34 cellular contexts compared by ENCODE assay signal in the genomic region with DNA sequence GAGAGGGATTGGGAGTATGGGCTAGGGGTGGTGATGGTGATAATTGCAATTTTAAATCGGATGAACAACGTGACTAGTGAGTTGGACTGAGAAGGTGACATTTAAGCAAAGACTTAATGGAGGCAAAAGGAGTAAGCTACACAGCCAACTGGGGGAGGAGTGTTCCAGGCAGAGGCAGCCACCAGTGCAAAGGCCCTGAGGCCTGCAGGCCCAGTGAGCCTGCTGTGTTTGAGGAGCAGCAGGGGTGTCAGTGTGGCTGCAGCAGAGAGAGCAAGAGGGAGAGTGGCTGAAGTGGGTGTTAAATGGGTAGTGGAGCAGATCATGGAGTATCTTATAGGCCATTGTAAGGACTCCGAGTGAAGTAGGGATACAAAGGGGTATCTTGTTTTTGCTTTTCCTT. TPM values are rescaled to one million over a fixed set of nuclear protein-coding genes. Genes with fewer than 3 reads are reported as not detected.
"Had no signal": no experiment of that assay in that cellular context is flagged by ENCODE, and none has a peak within 500 bp of the region (broad histone marks: within the 10 kb centered on the region; RNA-seq: fewer than 3 reads in every experiment).

No MANE protein-coding gene starts in this region.

- H3K27me3 ChIP-seq: body of pancreas, breast epithelium, MG63, Peyer's patch had no signal

- H3K36me3 ChIP-seq: adrenal gland, breast epithelium, MG63, Peyer's patch, SJSA1 had no signal

- H3K27ac ChIP-seq: adrenal gland, body of pancreas, breast epithelium, Peyer's patch, SJSA1 had no signal

- ATAC-seq: activated CD4-positive, alpha-beta T cell treated with anti-CD3 and anti-CD28 coated beads for 36 hours; activated CD4-positive, CD25-positive, alpha-beta regulatory T cell treated with anti-CD3 and anti-CD28 coated beads, Interleukin-2, amount 50 U/mL, for 24 hours; activated CD8-positive, alpha-beta T cell treated with anti-CD3 and anti-CD28 coated beads, Interleukin-2, amount 10 ng/mL, durations not matched to agents 7 days and 5 days; activated naive CD4-positive, alpha-beta T cell treated with anti-CD3 and anti-CD28 coated beads, Interleukin-2, amount 50 U/mL, for 72 hours; body of pancreas; PC-3 had no signal

- H3K9me3 Mint-ChIP-seq: activated CD4-positive, alpha-beta T cell treated with anti-CD3 and anti-CD28 coated beads, Interleukin-2, amount 10 ng/mL, durations not matched to agents 7 days and 5 days; activated naive CD4-positive, alpha-beta T cell treated with anti-CD3 and anti-CD28 coated beads for 36 hours; activated naive CD4-positive, alpha-beta T cell treated with anti-CD3 and anti-CD28 coated beads, Interleukin-2, amount 50 U/mL, for 72 hours; activated T-cell treated with anti-CD3 and anti-CD28 coated beads, Interleukin-2, amount 50 U/mL, for 24 hours; T-helper 1 cell treated with Interleukin-12 subunit alpha and Interleukin-12 subunit beta and Interleukin-4 antibody, amounts not matched to agents 30 μg/mL and 1 μg/mL, for 36 hours; T-helper 2 cell treated with Interferon-gamma antibody and Interleukin-4, amounts not matched to agents 5 μg/mL and 100 μg/mL, for 36 hours had no signal

- H3K27me3 Mint-ChIP-seq: activated CD4-positive, alpha-beta T cell treated with anti-CD3 and anti-CD28 coated beads for 36 hours; activated CD4-positive, alpha-beta T cell treated with anti-CD3 and anti-CD28 coated beads, Interleukin-2, amount 10 ng/mL, durations not matched to agents 7 days and 5 days; activated T-cell treated with anti-CD3 and anti-CD28 coated beads, Interleukin-2, amount 50 U/mL, for 24 hours had no signal

- H3K4me3 Mint-ChIP-seq: activated CD4-positive, alpha-beta T cell treated with anti-CD3 and anti-CD28 coated beads for 36 hours; activated CD4-positive, alpha-beta T cell treated with anti-CD3 and anti-CD28 coated beads, Interleukin-2, amount 10 ng/mL, durations not matched to agents 7 days and 5 days; activated CD8-positive, alpha-beta T cell treated with anti-CD3 and anti-CD28 coated beads, Interleukin-2, amount 10 ng/mL, durations not matched to agents 7 days and 5 days; activated naive CD4-positive, alpha-beta T cell treated with anti-CD3 and anti-CD28 coated beads for 36 hours; activated T-cell treated with anti-CD3 and anti-CD28 coated beads, Interleukin-2, amount 50 U/mL, for 24 hours; T-helper 1 cell treated with Interleukin-12 subunit alpha and Interleukin-12 subunit beta and Interleukin-4 antibody, amounts not matched to agents 30 μg/mL and 1 μg/mL, for 36 hours; T-helper 2 cell treated with Interferon-gamma antibody and Interleukin-4, amounts not matched to agents 5 μg/mL and 100 μg/mL, for 36 hours had no signal

- DNase-seq: activated CD4-positive, alpha-beta T cell treated with anti-CD3 and anti-CD28 coated beads for 36 hours; activated CD4-positive, alpha-beta T cell treated with anti-CD3 and anti-CD28 coated beads, Interleukin-2, amount 10 ng/mL, durations not matched to agents 7 days and 5 days; activated CD4-positive, alpha-beta T cell treated with anti-CD3 and anti-CD28 coated beads, Interleukin-2, amount 50 U/mL, for 48 hours; activated CD8-positive, alpha-beta T cell treated with anti-CD3 and anti-CD28 coated beads, Interleukin-2, amount 10 ng/mL, durations not matched to agents 7 days and 5 days; activated gamma-delta T cell treated with Interleukin-2 at 50 U/mL for 16 hours; activated naive CD4-positive, alpha-beta T cell treated with anti-CD3 and anti-CD28 coated beads for 36 hours; activated T-cell treated with anti-CD3 and anti-CD28 coated beads, Interleukin-2, amount 50 U/mL, for 24 hours; adrenal gland; body of pancreas; caudate nucleus; Kasumi-1; KG1; MG63; NCI-H1048; NCI-H1105 treated with DMSO at 0.1 percent for 48 hours; NCI-H1436; NCI-H1694; NCI-H1930; NCI-H2081 treated with DMSO at 0.1 percent for 48 hours; NCI-H345; NCI-H524 treated with DMSO at 0.1 percent for 48 hours; PC-3; Peyer's patch; RPMI8226; SHP77 treated with DMSO at 0.1 percent for 48 hours; SK-N-SH had no signal

- H3K27ac Mint-ChIP-seq: activated CD4-positive, alpha-beta T cell treated with anti-CD3 and anti-CD28 coated beads for 36 hours; activated CD4-positive, alpha-beta T cell treated with anti-CD3 and anti-CD28 coated beads, Interleukin-2, amount 10 ng/mL, durations not matched to agents 7 days and 5 days; activated CD8-positive, alpha-beta T cell treated with anti-CD3 and anti-CD28 coated beads, Interleukin-2, amount 10 ng/mL, durations not matched to agents 7 days and 5 days; activated naive CD4-positive, alpha-beta T cell treated with anti-CD3 and anti-CD28 coated beads for 36 hours; activated naive CD4-positive, alpha-beta T cell treated with anti-CD3 and anti-CD28 coated beads, Interleukin-2, amount 50 U/mL, for 72 hours; activated T-cell treated with anti-CD3 and anti-CD28 coated beads, Interleukin-2, amount 50 U/mL, for 24 hours; T-helper 1 cell treated with Interleukin-12 subunit alpha and Interleukin-12 subunit beta and Interleukin-4 antibody, amounts not matched to agents 30 μg/mL and 1 μg/mL, for 36 hours; T-helper 2 cell treated with Interferon-gamma antibody and Interleukin-4, amounts not matched to agents 5 μg/mL and 100 μg/mL, for 36 hours had no signal

- H3K4me3 ChIP-seq: adrenal gland, body of pancreas, breast epithelium, MG63, Peyer's patch, SJSA1 had no signal

- H3K9me3 ChIP-seq: adrenal gland, body of pancreas, breast epithelium, MG63, Peyer's patch, SJSA1, SK-N-SH had no signal

- H3K4me1 ChIP-seq: breast epithelium, Peyer's patch, SJSA1 had no signal

- H3K4me1 Mint-ChIP-seq: activated CD4-positive, alpha-beta T cell treated with anti-CD3 and anti-CD28 coated beads for 36 hours had no signal

RNA-seq across cellular contexts. Expression of a gene that starts 18.8 kb away (rescaled TPM):
- total RNA-seq: activated CD4-positive, alpha-beta T cell treated with anti-CD3 and anti-CD28 coated beads for 36 hours; activated CD4-positive, alpha-beta T cell treated with anti-CD3 and anti-CD28 coated beads, Interleukin-2, amount 10 ng/mL, durations not matched to agents 7 days and 5 days; activated CD8-positive, alpha-beta T cell treated with anti-CD3 and anti-CD28 coated beads, Interleukin-2, amount 10 ng/mL, durations not matched to agents 7 days and 5 days; activated naive CD4-positive, alpha-beta T cell treated with anti-CD3 and anti-CD28 coated beads for 36 hours; activated naive CD4-positive, alpha-beta T cell treated with anti-CD3 and anti-CD28 coated beads, Interleukin-2, amount 50 U/mL, for 72 hours; adrenal gland; astrocyte; body of pancreas; breast epithelium; NCI-H460; PC-3; Peyer's patch; SJSA1 had no signal

RNA-seq across cellular contexts. Expression of a gene that starts 40.7 kb away (rescaled TPM):
- total RNA-seq: body of pancreas, SJSA1 had no signal
